Comparison of ENCODE assay signal across 1 cellular context in the genomic region with DNA sequence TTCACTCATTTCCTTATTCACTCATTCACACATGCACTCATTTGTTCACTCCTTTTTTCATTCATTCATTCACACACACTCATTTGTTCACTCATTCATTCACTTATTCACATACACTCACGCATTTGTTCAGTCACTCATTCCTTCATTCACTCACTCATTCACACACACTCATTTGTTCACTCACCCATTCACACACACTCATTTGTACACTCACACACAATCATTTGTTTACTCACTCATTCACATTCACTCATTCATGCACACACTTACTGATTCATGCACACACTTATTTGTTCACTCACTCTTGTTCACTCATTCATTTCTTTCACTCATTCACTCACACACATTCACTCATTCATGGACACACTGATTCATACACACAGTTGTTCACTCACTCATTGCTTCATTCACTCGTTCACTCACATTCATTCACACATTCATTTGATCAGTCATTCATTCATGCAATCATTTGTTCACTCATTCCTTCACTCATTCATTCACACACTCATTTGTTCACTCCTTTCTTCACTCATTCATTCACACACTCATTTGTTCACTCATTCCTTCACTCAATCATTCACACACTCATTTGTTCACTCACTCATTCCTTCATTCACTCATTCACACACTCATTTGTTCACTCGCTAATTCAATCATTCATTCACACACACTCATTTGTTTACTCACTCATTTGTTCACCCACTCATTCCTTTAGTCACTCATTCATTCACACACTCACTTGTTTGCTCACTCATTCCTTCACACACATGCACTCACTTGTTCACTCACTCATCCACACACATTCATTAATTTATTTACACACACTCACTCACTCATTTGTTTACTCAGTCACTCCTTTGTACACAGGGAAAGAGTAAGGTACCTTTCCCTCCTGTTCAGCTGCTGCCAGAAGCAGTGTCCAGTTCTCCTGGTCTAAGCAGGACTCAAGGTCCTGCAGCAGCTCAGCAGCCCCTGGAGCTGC.
TF ChIP-seq lines count a peak whose summit lies in the region.

No MANE protein-coding gene starts in this region.

TF ChIP-seq in WTC11, 78 proteins besides CTCF, POLR2A, EP300 and RAD21 (continued from another document):
- TF ChIP-seq, protein P1, sequence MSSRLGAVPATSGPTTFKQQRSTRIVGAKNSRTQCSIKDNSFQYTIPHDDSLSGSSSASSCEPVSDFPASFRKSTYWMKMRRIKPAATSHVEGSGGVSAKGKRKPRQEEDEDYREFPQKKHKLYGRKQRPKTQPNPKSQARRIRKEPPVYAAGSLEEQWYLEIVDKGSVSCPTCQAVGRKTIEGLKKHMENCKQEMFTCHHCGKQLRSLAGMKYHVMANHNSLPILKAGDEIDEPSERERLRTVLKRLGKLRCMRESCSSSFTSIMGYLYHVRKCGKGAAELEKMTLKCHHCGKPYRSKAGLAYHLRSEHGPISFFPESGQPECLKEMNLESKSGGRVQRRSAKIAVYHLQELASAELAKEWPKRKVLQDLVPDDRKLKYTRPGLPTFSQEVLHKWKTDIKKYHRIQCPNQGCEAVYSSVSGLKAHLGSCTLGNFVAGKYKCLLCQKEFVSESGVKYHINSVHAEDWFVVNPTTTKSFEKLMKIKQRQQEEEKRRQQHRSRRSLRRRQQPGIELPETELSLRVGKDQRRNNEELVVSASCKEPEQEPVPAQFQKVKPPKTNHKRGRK (CRISPR knock-in tag; IDR thresholded peaks at IDR 0.05; ENCODE audit: borderline replicate concordance), result peak; percentile 71; the same call in 1 of the 2 replicates
- no peak for TF ChIP-seq GABPB1 (CRISPR knock-in tag; IDR thresholded peaks at IDR 0.05)
- TF ChIP-seq FOXJ3 (CRISPR knock-in tag; IDR thresholded peaks at IDR 0.05; ENCODE audit: borderline replicate concordance), result no peak
- TF ChIP-seq, protein P2, sequence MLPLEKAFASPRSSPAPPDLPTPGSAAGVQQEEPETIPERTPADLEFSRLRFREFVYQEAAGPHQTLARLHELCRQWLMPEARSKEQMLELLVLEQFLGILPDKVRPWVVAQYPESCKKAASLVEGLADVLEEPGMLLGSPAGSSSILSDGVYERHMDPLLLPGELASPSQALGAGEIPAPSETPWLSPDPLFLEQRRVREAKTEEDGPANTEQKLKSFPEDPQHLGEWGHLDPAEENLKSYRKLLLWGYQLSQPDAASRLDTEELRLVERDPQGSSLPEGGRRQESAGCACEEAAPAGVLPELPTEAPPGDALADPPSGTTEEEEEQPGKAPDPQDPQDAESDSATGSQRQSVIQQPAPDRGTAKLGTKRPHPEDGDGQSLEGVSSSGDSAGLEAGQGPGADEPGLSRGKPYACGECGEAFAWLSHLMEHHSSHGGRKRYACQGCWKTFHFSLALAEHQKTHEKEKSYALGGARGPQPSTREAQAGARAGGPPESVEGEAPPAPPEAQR (CRISPR knock-in tag; IDR thresholded peaks at IDR 0.05), result no peak
- no peak for TF ChIP-seq RELA (CRISPR knock-in tag; IDR thresholded peaks at IDR 0.05; ENCODE audit: borderline replicate concordance)
- TF ChIP-seq, protein P3, sequence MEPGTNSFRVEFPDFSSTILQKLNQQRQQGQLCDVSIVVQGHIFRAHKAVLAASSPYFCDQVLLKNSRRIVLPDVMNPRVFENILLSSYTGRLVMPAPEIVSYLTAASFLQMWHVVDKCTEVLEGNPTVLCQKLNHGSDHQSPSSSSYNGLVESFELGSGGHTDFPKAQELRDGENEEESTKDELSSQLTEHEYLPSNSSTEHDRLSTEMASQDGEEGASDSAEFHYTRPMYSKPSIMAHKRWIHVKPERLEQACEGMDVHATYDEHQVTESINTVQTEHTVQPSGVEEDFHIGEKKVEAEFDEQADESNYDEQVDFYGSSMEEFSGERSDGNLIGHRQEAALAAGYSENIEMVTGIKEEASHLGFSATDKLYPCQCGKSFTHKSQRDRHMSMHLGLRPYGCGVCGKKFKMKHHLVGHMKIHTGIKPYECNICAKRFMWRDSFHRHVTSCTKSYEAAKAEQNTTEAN (CRISPR knock-in tag; IDR thresholded peaks at IDR 0.05), result 0 out of 2 replicates have a peak, but pooled peaks have one; percentile 40
